Comparison of ENCODE assay signal across 1 cellular context in genomic region chr1:51729156-51729823, GRCh38.
A peak's percentile ranks its signal among the peaks of the same experiment; 100 is the strongest.
TF ChIP-seq lines count a peak whose summit lies in the region.

No MANE protein-coding gene starts in this region.

TF ChIP-seq in HEK293, 187 proteins besides CTCF, POLR2A, EP300 and RAD21 (continued from another document):
- TF ChIP-seq WT1 (tag by site-specific recombination; IDR thresholded peaks at IDR 0.05): no peak; the same call in 1 of the 2 replicates
- no peak for TF ChIP-seq TCF7L2 (IDR thresholded peaks at IDR 0.05; ENCODE audit: borderline replicate concordance, low read depth, low read length)
- TF ChIP-seq ZNF157 (tag by site-specific recombination; IDR thresholded peaks at IDR 0.05): no peak
- no peak for TF ChIP-seq ZNF223 (tag by site-specific recombination; IDR thresholded peaks at IDR 0.05)
- no peak; the same call in 1 of the 2 replicates for TF ChIP-seq ZBTB7A (tag by site-specific recombination; IDR thresholded peaks at IDR 0.05; ENCODE audit: low read depth)
- no peak for TF ChIP-seq ZNF362 (tag by site-specific recombination; IDR thresholded peaks at IDR 0.05)
- TF ChIP-seq ZSCAN4 (tag by site-specific recombination; IDR thresholded peaks at IDR 0.05): no peak
- no peak for TF ChIP-seq ZNF580 (tag by site-specific recombination; IDR thresholded peaks at IDR 0.05)
- no peak for TF ChIP-seq MZF1 (tag by site-specific recombination; IDR thresholded peaks at IDR 0.05; ENCODE audit: borderline replicate concordance)
- TF ChIP-seq ZNF544 (tag by site-specific recombination; IDR thresholded peaks at IDR 0.05): no peak
- TF ChIP-seq AEBP2 (tag by site-specific recombination; IDR thresholded peaks at IDR 0.05; ENCODE audit: borderline replicate concordance): no peak
- 0 out of 2 replicates have a peak, but pooled peaks have one; percentile 38 for TF ChIP-seq ZNF394 (tag by site-specific recombination; IDR thresholded peaks at IDR 0.05; ENCODE audit: borderline replicate concordance)
- TF ChIP-seq HIC1 (tag by site-specific recombination; IDR thresholded peaks at IDR 0.05): peak; percentile 78; the same call in 1 of the 2 replicates
- TF ChIP-seq ZNF138 (tag by site-specific recombination; IDR thresholded peaks at IDR 0.05; ENCODE audit: borderline replicate concordance): no peak
- no peak for TF ChIP-seq PRDM6 (tag by site-specific recombination; IDR thresholded peaks at IDR 0.05)
- peak; percentile 63 for TF ChIP-seq ZXDB (tag by site-specific recombination; IDR thresholded peaks at IDR 0.05)
- peak; percentile 83 for TF ChIP-seq ZBTB10 (tag by site-specific recombination; IDR thresholded peaks at IDR 0.05)
- no peak for TF ChIP-seq ZBTB49 (tag by site-specific recombination; IDR thresholded peaks at IDR 0.05; ENCODE audit: low read depth)
- TF ChIP-seq ZBTB6 (tag by site-specific recombination; IDR thresholded peaks at IDR 0.05): 0 out of 2 replicates have a peak, but pooled peaks have one; percentile 22
- TF ChIP-seq ZNF426 (tag by site-specific recombination; IDR thresholded peaks at IDR 0.05): no peak
- TF ChIP-seq SETDB1 (IDR thresholded peaks at IDR 0.05; ENCODE audit: insufficient read length, low read length): no peak
- TF ChIP-seq ZSCAN23 (tag by site-specific recombination; IDR thresholded peaks at IDR 0.05): no peak
- no peak for TF ChIP-seq ZFP69B (tag by site-specific recombination; IDR thresholded peaks at IDR 0.05)
- TF ChIP-seq ZNF837 (tag by site-specific recombination; IDR thresholded peaks at IDR 0.05): no peak
- no peak; the same call in 1 of the 2 replicates for TF ChIP-seq PRDM4 (tag by site-specific recombination; IDR thresholded peaks at IDR 0.05)
- TF ChIP-seq REPIN1 (tag by site-specific recombination; IDR thresholded peaks at IDR 0.05; ENCODE audit: low read depth): 0 out of 2 replicates have a peak, but pooled peaks have one; percentile 64
- no peak for TF ChIP-seq ZNF585B (tag by site-specific recombination; IDR thresholded peaks at IDR 0.05)
- TF ChIP-seq ZNF248 (tag by site-specific recombination; IDR thresholded peaks at IDR 0.05): no peak
- TF ChIP-seq ZNF660 (tag by site-specific recombination; IDR thresholded peaks at IDR 0.05): peak; percentile 63
